Comparison of ENCODE assay signal across 28 cellular contexts in the genomic region with DNA sequence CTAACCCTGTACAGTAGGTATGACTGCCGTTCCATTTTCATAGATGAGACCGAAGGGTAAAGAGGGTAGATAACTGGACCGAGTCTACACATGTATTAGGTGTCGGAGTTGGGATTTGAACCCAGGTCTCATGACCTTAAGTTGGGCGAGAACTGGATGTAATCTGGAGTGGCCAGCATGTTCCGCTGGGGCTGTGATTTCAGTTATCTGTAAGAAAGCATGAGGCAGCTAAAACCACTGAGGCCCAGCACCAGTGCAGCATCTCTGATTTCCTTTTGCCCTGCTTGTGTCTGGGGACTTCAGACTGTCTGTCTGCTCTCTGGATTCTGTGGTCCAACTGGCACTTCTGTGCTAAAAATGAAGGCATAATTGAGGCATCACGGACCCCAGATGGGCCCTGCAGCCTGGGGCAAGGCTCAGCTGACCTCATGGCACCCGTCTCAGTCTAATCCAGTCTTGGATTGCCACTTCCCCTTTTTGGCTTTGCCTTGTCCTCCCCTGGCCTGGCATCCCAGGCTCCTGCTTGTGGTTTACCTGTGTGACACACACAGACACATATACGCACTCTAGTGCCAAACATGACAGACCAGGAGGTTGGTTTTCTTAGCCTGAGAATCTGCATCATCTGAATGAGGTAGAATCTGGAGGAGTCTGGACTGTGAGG.
DNase-seq lines count a peak whose midpoint lies in the region; ATAC-seq, FAIRE-seq and TF ChIP-seq lines count a peak whose summit lies in the region.
"Had no signal": no experiment of that assay in that cellular context is flagged by ENCODE, and none has a peak within 500 bp of the region (broad histone marks: within the 10 kb centered on the region; RNA-seq: fewer than 3 reads in every experiment).

No MANE protein-coding gene starts in this region.

- no peak for FAIRE-seq in GM12878 (lab: Jason Lieb, UNC)
- FAIRE-seq: GM18507 had no signal

- H3K27ac Mint-ChIP-seq in stimulated activated effector memory CD8-positive, alpha-beta T cell treated with anti-CD3 and anti-CD28 coated beads, Interleukin-12 subunit alpha, Interleukin-12 subunit beta, amount 100 ng/mL, for 72 hours: no peak overlapping the region
- no peak overlapping the region for H3K27ac Mint-ChIP-seq in natural killer cell
- H3K27ac Mint-ChIP-seq: B cell; CD8-positive, alpha-beta T cell; H9 had no signal

- CTCF ChIA-PET in GM12878 (lab: Yijun Ruan, JAX): no interaction called here

- POLR2A ChIA-PET in GM12878 (lab: Charles Lee): no interaction called here

- peaks cover 8 to 10% of the 10 kb centered on the region in 2 donors for H3K27me3 Mint-ChIP-seq in natural killer cell (ENCODE audit: low read depth in 2 of 2)

- intact Hi-C loops in cardiac septum (cut with DNase I) (no loop called here), GM12878 (cut with micrococcal nuclease; ENCODE audit: unreplicated experiment) (no loop called here), natural killer cell (cut with micrococcal nuclease) (no loop called here)

- H3K9ac ChIP-seq in GM12878 (ENCODE audit: control insufficient read depth, insufficient read depth, low read length): no peak overlapping the region
- H3K9ac ChIP-seq: KMS-11 had no signal

- H3K4me1 Mint-ChIP-seq in stimulated activated effector memory CD8-positive, alpha-beta T cell treated with anti-CD3 and anti-CD28 coated beads, Interleukin-12 subunit alpha, Interleukin-12 subunit beta, amount 100 ng/mL, for 72 hours: no peaks in the 10 kb centered on the region
- peaks cover 11 to 14% of the 10 kb centered on the region in 2 donors for H3K4me1 Mint-ChIP-seq in natural killer cell
- H3K4me1 Mint-ChIP-seq: B cell had no signal

- SMC1A ChIA-PET in GM12878 (lab: Charles Lee; ENCODE audit: uncharacterized antibody, unreplicated experiment): no interaction called here

- no TSS peak for BruUV-seq in GM12878 (replicated peaks; lab: Mats Ljungman, UMichigan)

- 46% methylated on average over 9 of the region's 9 CpGs for WGBS in GM12878 (ENCODE audit: insufficient coverage, insufficient replicate concordance, low lambda C conversion rate, missing lambda C conversion rate)

- H3K36me3 ChIP-seq in cardiac muscle cell (no peaks in the 10 kb centered on the region), GM12878 (ENCODE audit: control insufficient read depth in 2 of 2, insufficient read depth in 2 of 2, low read length in 1 of 2) (no peaks in the 10 kb centered on the region)
- H3K36me3 ChIP-seq: SJCRH30 had no signal

- TF ChIP-seq CTCF in cardiac muscle cell (IDR thresholded peaks at IDR 0.05; ENCODE audit: low read depth, low read length): no peak
- no peak for TF ChIP-seq CTCF in GM12878 (IDR thresholded peaks at IDR 0.05 in 2 of 3, conservative IDR thresholded peaks at IDR 0.05 in 1 of 3; ENCODE audit: control insufficient read depth in 2 of 3, extremely low read depth in 1 of 3, insufficient read depth in 1 of 3, low read depth in 3 of 3, low read length in 3 of 3)
- no peak for TF ChIP-seq CTCF in natural killer cell (IDR thresholded peaks at IDR 0.05)

- H3K4me2 ChIP-seq in GM12878 (ENCODE audit: control insufficient read depth, insufficient read depth): no peak overlapping the region
- H3K4me2 ChIP-seq: KMS-11 had no signal

- ATAC-seq in GM12878: no peak
- no peak for ATAC-seq in stimulated activated effector memory CD8-positive, alpha-beta T cell treated with anti-CD3 and anti-CD28 coated beads, Interleukin-12 subunit alpha, Interleukin-12 subunit beta, amount 100 ng/mL, for 72 hours
- ATAC-seq in natural killer cell: no peak
- ATAC-seq: CD8-positive, alpha-beta T cell; PC-3; Right ventricle myocardium inferior had no signal

- peak overlapping the region; percentile 91 for H3K27ac ChIP-seq in cardiac muscle cell
- no peak overlapping the region for H3K27ac ChIP-seq in GM12878 (ENCODE audit: control insufficient read depth, insufficient read depth)
- H3K27ac ChIP-seq: 22Rv1, C4-2B, KMS-11, SJCRH30 had no signal

- RAD21 ChIA-PET in GM12878 (lab: Charles Lee; ENCODE audit: unreplicated experiment): no interaction called here

- H3K4me1 ChIP-seq in cardiac muscle cell (ENCODE audit: low read depth) (peaks cover 56% of the 10 kb centered on the region), GM12878 (ENCODE audit: control insufficient read depth, insufficient read depth, low read length) (no peaks in the 10 kb centered on the region)
- H3K4me1 ChIP-seq: SJCRH30 had no signal

- no peak for TF ChIP-seq EP300 in GM12878 (IDR thresholded peaks at IDR 0.05; ENCODE audit: borderline replicate concordance in 1 of 2, control insufficient read depth in 1 of 2, low read depth in 2 of 2, low read length in 2 of 2)

- no peaks in the 10 kb centered on the region for H3K36me3 Mint-ChIP-seq in stimulated activated effector memory CD8-positive, alpha-beta T cell treated with anti-CD3 and anti-CD28 coated beads, Interleukin-12 subunit alpha, Interleukin-12 subunit beta, amount 100 ng/mL, for 72 hours
- no peaks in the 10 kb centered on the region for H3K36me3 Mint-ChIP-seq in natural killer cell
- H3K36me3 Mint-ChIP-seq: CD8-positive, alpha-beta T cell had no signal

- H2AFZ ChIP-seq in GM12878 (ENCODE audit: control insufficient read depth, low read depth, low read length): no peak overlapping the region

- no peak for TF ChIP-seq RAD21 in GM12878 (IDR thresholded peaks at IDR 0.05; ENCODE audit: insufficient read depth, low read depth, low read length)

- H3K79me2 ChIP-seq in GM12878 (ENCODE audit: control insufficient read depth, insufficient read depth, low read length): no peaks in the 10 kb centered on the region

- no peak overlapping the region for H3K4me3 Mint-ChIP-seq in stimulated activated effector memory CD8-positive, alpha-beta T cell treated with anti-CD3 and anti-CD28 coated beads, Interleukin-12 subunit alpha, Interleukin-12 subunit beta, amount 100 ng/mL, for 72 hours
- no peak overlapping the region for H3K4me3 Mint-ChIP-seq in natural killer cell
- H3K4me3 Mint-ChIP-seq: B cell; CD8-positive, alpha-beta T cell; H9 had no signal

- TF ChIP-seq POLR2A in GM12878 (IDR thresholded peaks at IDR 0.05; ENCODE audit: low read depth, low read length): no peak

- in situ Hi-C loops in GM12878 (cut with MboI): no loop called here

- no peaks in the 10 kb centered on the region for H3K9me3 Mint-ChIP-seq in stimulated activated effector memory CD8-positive, alpha-beta T cell treated with anti-CD3 and anti-CD28 coated beads, Interleukin-12 subunit alpha, Interleukin-12 subunit beta, amount 100 ng/mL, for 72 hours
- no peaks in the 10 kb centered on the region for H3K9me3 Mint-ChIP-seq in natural killer cell
- H3K9me3 Mint-ChIP-seq: CD8-positive, alpha-beta T cell; H9 had no signal

- no peaks in the 10 kb centered on the region for H4K20me1 ChIP-seq in GM12878 (ENCODE audit: control insufficient read depth, insufficient read depth)

- DNase-seq in cardiac muscle cell (ENCODE audit: low read depth in 1 of 2, low spot score in 1 of 2): no peak
- no peak for DNase-seq in cardiac septum (ENCODE audit: low spot score)
- DNase-seq in GM12878 (ENCODE audit: low read depth, low spot score): no peak
- DNase-seq in mesenteric fat pad (ENCODE audit: low spot score): peak; percentile 55
- no peak for DNase-seq in HuH-7 (ENCODE audit: low spot score)
- no peak for DNase-seq in stimulated activated effector memory CD8-positive, alpha-beta T cell treated with anti-CD3 and anti-CD28 coated beads, Interleukin-12 subunit alpha, Interleukin-12 subunit beta, amount 100 ng/mL, for 72 hours (ENCODE audit: low spot score in 2 of 2)
- DNase-seq in natural killer cell: no peak
- DNase-seq: CD8-positive, alpha-beta T cell; DND-41; H9; IMR-90; MM.1S; NCI-H1092; NCI-H1417 treated with DMSO at 0.1 percent for 48 hours; NCI-H187; NCI-H2081 treated with DMSO at 0.1 percent for 48 hours; NCI-H2171; NCI-H226; NCI-H510A; NCI-H774; PC-3; SJCRH30 had no signal

- no peaks in the 10 kb centered on the region for H3K27me3 ChIP-seq in cardiac muscle cell
- no peaks in the 10 kb centered on the region for H3K27me3 ChIP-seq in GM12878 (replicated peaks in 1 of 2; ENCODE audit: control insufficient read depth in 2 of 2, insufficient read depth in 2 of 2, low read length in 1 of 2)
- H3K27me3 ChIP-seq: SJCRH30 had no signal

- H3K4me3 ChIP-seq in cardiac muscle cell (no peak overlapping the region), GM12878 (no peak overlapping the region)
- H3K4me3 ChIP-seq: SJCRH30 had no signal

- no peaks in the 10 kb centered on the region for H3K9me3 ChIP-seq in cardiac muscle cell (ENCODE audit: low read depth)
- H3K9me3 ChIP-seq in GM12878 (replicated peaks; ENCODE audit: control insufficient read depth, insufficient read depth, low read length): no peaks in the 10 kb centered on the region
- H3K9me3 ChIP-seq: SJCRH30 had no signal

TF ChIP-seq in GM12878, 131 proteins besides CTCF, POLR2A, EP300 and RAD21:
- TF ChIP-seq SPI1 (IDR thresholded peaks at IDR 0.05; ENCODE audit: borderline replicate concordance, insufficient read depth, low read depth, low read length) (peak; percentile 57; the same call in 1 of the 2 replicates), NR2C1 (IDR thresholded peaks at IDR 0.05) (no peak)
